ENCODE assay signal across 8 cellular contexts in genomic region chr1:94713472-94714141, GRCh38.
DNase-seq lines count a peak whose midpoint lies in the region; ATAC-seq lines count a peak whose summit lies in the region.

No MANE protein-coding gene starts in this region.

- DNase-seq in AG08396 (ENCODE audit: low spot score) (peak; percentile 76), GM19238 (ENCODE audit: insufficient read length, low spot score) (peak; percentile 21), SJSA1 (ENCODE audit: low read depth in 1 of 2, low spot score in 2 of 2) (peak; percentile 68 to 86), globus pallidus (ENCODE audit: low spot score) (peak; percentile 53), putamen (ENCODE audit: low spot score) (peak; percentile 24), NCI-H446 treated with DMSO at 0.1 percent for 48 hours (lab: John Stamatoyannopoulos, UW) (no peak)
- DNase-seq in activated CD4-positive, alpha-beta T cell treated with anti-CD3 and anti-CD28 coated beads, Interleukin-2, amount 50 U/mL, for 1 hour = no peak

- peak overlapping the region; percentile 35; the same call in 1 of the 2 replicates for H3K27ac ChIP-seq in SJSA1

- H3K4me1 ChIP-seq in SJSA1 (replicated peaks) = peaks cover 49% of the 10 kb centered on the region

- H3K4me3 ChIP-seq in SJSA1 = no peak overlapping the region

- no peaks in the 10 kb centered on the region for H3K9me3 ChIP-seq in SJSA1 (replicated peaks)

- H3K27me3 ChIP-seq in SJSA1 (replicated peaks) = no peaks in the 10 kb centered on the region

- peak; percentile 62 for ATAC-seq in HG03175 (IDR thresholded peaks at IDR 0.05; ENCODE audit: unreplicated experiment)

- no peaks in the 10 kb centered on the region for H3K36me3 ChIP-seq in SJSA1

Comparison
In these comparisons a context has a peak if more than half of its experiments do, and no peak if none do; other contexts are left out.
1. DNase-seq: peak in AG08396 (single experiment), GM19238 (single experiment), SJSA1 (2 of 2), globus pallidus (single experiment) and putamen (single experiment); none in NCI-H446 treated with DMSO at 0.1 percent for 48 hours (single experiment) and activated CD4-positive, alpha-beta T cell treated with anti-CD3 and anti-CD28 coated beads, Interleukin-2, amount 50 U/mL, for 1 hour (single experiment).